Comparison of ENCODE assay signal across 8 cellular contexts in genomic region chr6:135088818-135089809, GRCh38. TPM values are rescaled to one million over a fixed set of nuclear protein-coding genes. Genes with fewer than 3 reads are reported as not detected.
DNase-seq lines count a peak whose midpoint lies in the region; ATAC-seq and TF ChIP-seq lines count a peak whose summit lies in the region.

No MANE protein-coding gene starts in this region.

- intact Hi-C loops in PC-9 (cut with micrococcal nuclease; ENCODE audit: unreplicated experiment) = no loop called here

- H3K79me2 ChIP-seq in PC-9 (ENCODE audit: low read depth) (no peaks in the 10 kb centered on the region), osteoblast (ENCODE audit: insufficient read depth, low read length) (no peaks in the 10 kb centered on the region)

- H3K4me1 ChIP-seq in PC-9 (replicated peaks; ENCODE audit: insufficient read depth) (no peaks in the 10 kb centered on the region), osteoblast (ENCODE audit: insufficient read depth, low read length) (peaks cover 4% of the 10 kb centered on the region)

- H2AFZ ChIP-seq in PC-9 = no peak overlapping the region
- peak overlapping the region; percentile 39 for H2AFZ ChIP-seq in osteoblast (ENCODE audit: low read length)

- H3K4me2 ChIP-seq in PC-9 = peak overlapping the region; percentile 33
- peak overlapping the region; percentile 74 for H3K4me2 ChIP-seq in osteoblast (ENCODE audit: insufficient read depth, low read length)

- no peaks in the 10 kb centered on the region for H3F3A ChIP-seq in PC-9 (ENCODE audit: insufficient read depth, low read depth)

- H3K9me3 ChIP-seq in PC-9 (ENCODE audit: insufficient read depth, low read depth) = no peaks in the 10 kb centered on the region
- no peaks in the 10 kb centered on the region for H3K9me3 ChIP-seq in osteoblast (ENCODE audit: low read depth, low read length)

- H3K36me3 ChIP-seq in PC-9 (ENCODE audit: low read depth) (no peaks in the 10 kb centered on the region), osteoblast (ENCODE audit: insufficient read depth, low read length) (no peaks in the 10 kb centered on the region)

- H3K27ac ChIP-seq in PC-9 (no peak overlapping the region), osteoblast (ENCODE audit: low read depth, low read length) (no peak overlapping the region)

- H4K20me1 ChIP-seq in PC-9 (ENCODE audit: insufficient read depth) (no peaks in the 10 kb centered on the region), osteoblast (ENCODE audit: insufficient read depth, low read length) (no peaks in the 10 kb centered on the region)

- POLR2A ChIA-PET in PC-9 (lab: Charles Lee; ENCODE audit: unreplicated experiment) = no interaction called here

- CTCF ChIA-PET in PC-9 (lab: Charles Lee) = no interaction called here

- no TSS peak for BruUV-seq in PC-9 (replicated peaks; lab: Mats Ljungman, UMichigan)

- no peaks in the 10 kb centered on the region for H3K9me2 ChIP-seq in PC-9 (ENCODE audit: insufficient read depth)

- no peak overlapping the region for H3K4me3 ChIP-seq in PC-9
- peak overlapping the region; percentile 62 for H3K4me3 ChIP-seq in osteoblast (ENCODE audit: insufficient read depth, low read length)

- peak; percentile 82 for TF ChIP-seq CTCF in PC-9 (conservative IDR thresholded peaks at IDR 0.05)
- peak; percentile 70 for TF ChIP-seq CTCF in osteoblast (IDR thresholded peaks at IDR 0.05; ENCODE audit: extremely low read depth, low read depth, low read length)

- H3K27me3 ChIP-seq in PC-9 (ENCODE audit: insufficient read depth, low read depth) = no peaks in the 10 kb centered on the region
- peaks cover 24% of the 10 kb centered on the region for H3K27me3 ChIP-seq in osteoblast (ENCODE audit: insufficient read depth, low read length)

- DNase-seq in NCI-H1105 (lab: John Stamatoyannopoulos, UW) = peak; percentile 2
- no peak for DNase-seq in NCI-H1105 treated with DMSO at 0.1 percent for 48 hours (lab: John Stamatoyannopoulos, UW)
- DNase-seq in PC-9 = no peak
- DNase-seq in dedifferentiated amniotic fluid mesenchymal stem cell (ENCODE audit: extremely low spot score) = peak; percentile 23
- DNase-seq in osteoblast (ENCODE audit: insufficient read length, low spot score, missing footprints) = no peak
- DNase-seq in DMS79 (lab: John Stamatoyannopoulos, UW) = no peak

- ATAC-seq in GM19455 (IDR thresholded peaks at IDR 0.05; ENCODE audit: unreplicated experiment) (peak; percentile 89), HG03432 (IDR thresholded peaks at IDR 0.05; ENCODE audit: unreplicated experiment) (peak; percentile 82)

RNA-seq across cellular contexts. Expression of gene HBS1L, which starts 34.5 kb away (rescaled TPM):
- 70.5 and 84.4 TPM in 2 replicates for total RNA-seq in PC-9 (2021)
- total RNA-seq in osteoblast = 86.9 and 94.8 TPM in 2 replicates

Comparison
In these comparisons a context has a peak if more than half of its experiments do, and no peak if none do; other contexts are left out.
1. DNase-seq: peak in NCI-H1105 (single experiment) and dedifferentiated amniotic fluid mesenchymal stem cell (single experiment); none in NCI-H1105 treated with DMSO at 0.1 percent for 48 hours (single experiment), PC-9 (0 of 2), osteoblast (single experiment) and DMS79 (single experiment).